Comparison of ENCODE assay signal across 34 cellular contexts in the genomic region with DNA sequence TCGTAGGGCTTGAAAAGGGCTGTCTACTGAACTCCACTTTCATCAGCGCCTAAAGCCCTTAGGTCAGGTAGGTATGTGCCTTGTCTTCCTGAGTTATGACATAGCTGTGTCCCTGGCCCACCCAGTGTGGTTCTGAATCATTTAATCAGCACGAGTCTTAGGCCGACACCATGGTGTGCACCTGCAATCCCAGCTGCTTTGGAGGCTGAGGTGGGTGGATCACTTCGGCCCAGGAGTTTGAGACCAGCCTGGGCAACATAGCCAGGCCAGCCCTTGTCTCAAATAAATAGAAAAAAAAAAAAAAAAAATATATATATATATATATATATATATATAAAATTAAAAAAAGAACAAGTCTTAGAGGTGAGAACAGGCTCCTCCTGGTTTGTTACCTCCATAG. TPM values are rescaled to one million over a fixed set of nuclear protein-coding genes. Genes with fewer than 3 reads are reported as not detected.
"Had no signal": no experiment of that assay in that cellular context is flagged by ENCODE, and none has a peak within 500 bp of the region (broad histone marks: within the 10 kb centered on the region; RNA-seq: fewer than 3 reads in every experiment).

No MANE protein-coding gene starts in this region.

- H3K27ac ChIP-seq: pancreas, psoas muscle, right lobe of liver, skin epidermis, spleen, suprapubic skin, testis, tibial artery, transverse colon, upper lobe of right lung, uterus had no signal

- H3K9me3 ChIP-seq: neutrophil, pancreas, psoas muscle, right lobe of liver, spleen, suprapubic skin, testis, tibial artery, transverse colon, upper lobe of right lung, uterus had no signal

- H3K4me1 Mint-ChIP-seq: stimulated activated memory B cell treated with anti-CD40 and anti-IgM and Interleukin-4, amounts not matched to agents 10 μg/mL and 1 μg/mL and 100 μg/mL, for 72 hours had no signal

- H3K27ac Mint-ChIP-seq: natural killer cell; nephron; progenitor cell of endocrine pancreas; stimulated activated memory B cell treated with anti-CD40 and anti-IgM and Interleukin-4, amounts not matched to agents 10 μg/mL and 1 μg/mL and 100 μg/mL, for 72 hours; type B pancreatic cell had no signal

- H3K36me3 Mint-ChIP-seq: natural killer cell had no signal

- H3K9me3 Mint-ChIP-seq: natural killer cell; nephron; neural crest cell; stimulated activated memory B cell treated with anti-CD40 and anti-IgM and Interleukin-4, amounts not matched to agents 10 μg/mL and 1 μg/mL and 100 μg/mL, for 72 hours; stimulated activated naive CD8-positive, alpha-beta T cell treated with anti-CD3 and anti-CD28 coated beads, Interleukin-15, amount 100 ng/mL, for 72 hours; type B pancreatic cell had no signal

- DNase-seq: naive thymus-derived CD4-positive, alpha-beta T cell; natural killer cell; nucleus accumbens; pancreas; right cardiac atrium; right lobe of liver; stimulated activated CD4-positive, alpha-beta T cell treated with anti-CD3 and anti-CD28 coated beads, Interleukin-12 subunit alpha, Interleukin-12 subunit beta, amount 100 ng/mL, for 4 hours; stimulated activated CD4-positive, alpha-beta T cell treated with anti-CD3 and anti-CD28 coated beads, Interleukin-1b, Interleukin-23, amount 100 ng/mL, for 48 hours; stimulated activated CD4-positive, alpha-beta T cell treated with anti-CD3 and anti-CD28 coated beads, Interleukin-4, amount 100 ng/mL, for 1 hour; stimulated activated CD4-positive, alpha-beta T cell treated with anti-CD3 and anti-CD28 coated beads, Interleukin-4, amount 100 ng/mL, for 4 hours; stimulated activated CD8-positive, alpha-beta memory T cell treated with anti-CD3 and anti-CD28 coated beads, Interleukin-4, amount 100 ng/mL, for 48 hours; stimulated activated naive CD4-positive, alpha-beta T cell; stimulated activated naive CD8-positive, alpha-beta T cell treated with anti-CD3 and anti-CD28 coated beads, Interleukin-15, amount 100 ng/mL, for 72 hours; stimulated activated naive CD8-positive, alpha-beta T cell treated with anti-CD3 and anti-CD28 coated beads, Interleukin-15, Interleukin-2, amounts not matched to agents 100 U/mL and 50 U/mL, for 24 hours; substantia nigra; testis; tibial artery; transverse colon; upper lobe of right lung; uterus had no signal

- H3K4me3 Mint-ChIP-seq: naive thymus-derived CD4-positive, alpha-beta T cell; natural killer cell; nephron; neural crest cell; stimulated activated memory B cell treated with anti-CD40 and anti-IgM and Interleukin-4, amounts not matched to agents 10 μg/mL and 1 μg/mL and 100 μg/mL, for 72 hours; stimulated activated naive CD8-positive, alpha-beta T cell treated with anti-CD3 and anti-CD28 coated beads, Interleukin-15, amount 100 ng/mL, for 72 hours; type B pancreatic cell had no signal

- ATAC-seq: naive thymus-derived CD4-positive, alpha-beta T cell; natural killer cell; pancreas; psoas muscle; right cardiac atrium; right lobe of liver; stimulated activated memory B cell treated with anti-CD40 and anti-IgM and Interleukin-4, amounts not matched to agents 10 μg/mL and 1 μg/mL and 100 μg/mL, for 72 hours; stimulated activated naive CD8-positive, alpha-beta T cell treated with anti-CD3 and anti-CD28 coated beads, Interleukin-15, amount 100 ng/mL, for 72 hours; stimulated activated naive CD8-positive, alpha-beta T cell treated with anti-CD3 and anti-CD28 coated beads, Interleukin-15, Interleukin-2, amounts not matched to agents 100 U/mL and 50 U/mL, for 24 hours; upper lobe of right lung had no signal

- H3K4me3 ChIP-seq: pancreas, psoas muscle, right lobe of liver, skin epidermis, smooth muscle cell, spleen, suprapubic skin, testis, tibial artery, transverse colon, upper lobe of right lung, uterus had no signal

- H3K27me3 ChIP-seq: pancreas, right lobe of liver, suprapubic skin, testis, tibial artery, transverse colon, upper lobe of right lung, uterus had no signal

- H3K4me1 ChIP-seq: pancreas, psoas muscle, right lobe of liver, suprapubic skin, testis, uterus had no signal

- H3K36me3 ChIP-seq: uterus had no signal

RNA-seq across cellular contexts. Expression of a gene that starts 15.8 kb away (rescaled TPM):
- total RNA-seq: naive thymus-derived CD4-positive, alpha-beta T cell; natural killer cell; neural crest cell; omental fat pad; pancreas; progenitor cell of endocrine pancreas; psoas muscle; renal cortical epithelial cell; smooth muscle cell; suprapubic skin had no signal
- polyA plus RNA-seq: naive thymus-derived CD4-positive, alpha-beta T cell; smooth muscle cell; urinary bladder had no signal

RNA-seq across cellular contexts. Expression of a gene that starts 42.7 kb away (rescaled TPM):
- total RNA-seq: progenitor cell of endocrine pancreas had no signal
